In the genomic region with DNA sequence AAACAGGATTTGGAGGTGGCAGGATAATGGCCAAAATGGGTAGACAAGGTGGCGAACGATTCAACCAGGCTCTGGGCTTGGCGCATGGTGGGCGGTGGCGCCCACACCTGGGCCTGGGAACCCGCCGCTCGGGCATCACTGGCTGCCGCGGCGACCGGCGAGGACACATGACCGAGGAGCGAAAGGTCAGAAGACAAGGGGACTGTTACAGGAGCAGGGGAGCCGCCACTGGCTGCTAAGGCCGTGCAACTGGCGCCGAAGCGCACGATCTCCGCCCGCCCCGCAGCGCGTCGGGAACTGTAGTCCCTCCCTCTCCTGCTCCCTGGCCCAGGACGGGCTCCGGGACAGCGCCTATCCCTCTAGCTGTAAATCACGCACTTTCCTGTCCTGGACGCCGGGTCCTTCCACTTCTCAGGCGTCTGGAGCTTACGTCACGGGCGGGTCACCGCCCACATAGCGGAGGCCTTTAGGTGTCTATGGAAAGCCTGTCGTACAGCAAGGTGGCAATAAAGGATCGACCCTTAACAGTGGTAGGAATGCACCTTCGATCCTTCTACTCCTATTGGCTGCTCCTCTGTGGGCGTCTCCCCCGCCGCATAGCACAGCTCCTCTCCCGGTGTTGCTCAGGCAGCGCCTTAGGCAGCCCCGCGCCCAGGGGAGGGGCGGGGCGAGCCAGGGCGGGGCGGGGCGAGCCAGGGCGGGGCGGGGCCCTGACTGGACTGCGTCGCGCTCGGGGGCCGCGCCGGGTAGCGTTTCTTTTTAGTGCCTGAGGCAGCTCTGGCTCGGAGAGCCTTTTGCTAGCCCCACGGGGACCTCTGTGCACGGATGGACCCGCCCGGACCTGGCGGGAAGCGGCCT, we compare ENCODE assay signal across 8 cellular contexts. TPM values are rescaled to one million over a fixed set of nuclear protein-coding genes. Genes with fewer than 3 reads are reported as not detected.
DNase-seq lines count a peak whose midpoint lies in the region; ATAC-seq and TF ChIP-seq lines count a peak whose summit lies in the region.

A gene with protein sequence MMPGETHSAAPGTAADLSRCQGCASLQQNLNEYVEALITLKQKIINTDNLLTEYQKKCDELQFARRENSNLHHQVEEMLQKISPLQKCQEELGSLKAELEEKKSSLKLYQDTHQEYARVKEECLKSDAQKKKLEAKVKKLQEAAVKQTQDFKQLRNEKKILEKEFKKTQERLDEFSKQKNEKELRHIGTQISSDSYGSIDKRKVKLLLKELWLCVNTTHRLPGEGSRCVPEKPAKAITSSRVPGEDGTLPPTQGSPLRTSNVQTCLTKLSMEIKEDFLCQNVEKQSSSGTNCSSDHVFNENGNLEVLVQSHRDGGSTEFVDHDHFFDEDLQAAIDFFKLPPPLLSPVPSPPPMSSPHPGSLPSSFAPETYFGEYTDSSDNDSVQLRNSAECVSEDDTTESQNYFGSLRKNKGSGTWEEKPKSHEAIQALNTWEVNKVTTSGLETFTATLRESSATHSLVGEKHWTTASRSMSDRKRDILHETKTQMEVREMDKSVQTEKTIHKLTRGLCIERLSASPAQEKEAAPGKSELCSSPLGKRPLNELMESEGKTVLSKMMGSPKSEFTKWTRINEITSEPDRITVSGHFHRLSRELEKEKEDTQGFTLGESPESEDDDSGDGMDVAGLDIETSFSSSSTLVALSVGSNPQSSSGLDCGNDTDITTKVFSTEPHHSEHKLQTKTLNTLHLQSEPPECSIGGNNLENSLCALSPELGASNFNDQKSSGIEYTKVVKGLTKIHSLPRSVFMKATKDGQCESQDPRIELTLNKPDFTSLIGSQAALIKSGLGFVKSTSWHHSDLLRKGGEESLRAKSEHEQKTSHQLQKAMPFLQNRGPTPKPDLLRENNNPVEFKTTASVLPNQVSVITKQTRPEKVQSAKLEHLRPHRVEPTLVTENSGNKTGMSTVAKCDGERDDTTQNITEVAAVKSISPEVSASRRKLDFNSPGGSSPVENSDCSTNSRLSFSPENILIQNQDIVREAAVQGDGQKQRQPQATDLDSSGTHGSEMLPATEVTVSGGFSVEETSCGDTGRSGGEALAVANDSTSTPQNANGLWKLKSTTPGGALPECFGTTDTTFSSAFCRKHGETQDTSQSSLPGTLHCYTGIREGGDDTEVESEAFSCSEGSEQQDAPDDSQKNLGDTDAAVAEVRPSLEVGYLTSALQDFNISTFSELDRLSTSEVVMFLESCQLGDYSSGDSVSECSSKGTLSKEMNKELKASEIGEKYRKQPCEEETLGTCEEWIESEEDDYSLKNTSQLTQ (N-terminal part only) (plus strand): TSS at position 717 of the 858 bp plus-strand sequence. CDS start 239 bp downstream, outside the sequence.

- H3K4me1 ChIP-seq in Panc1 (ENCODE audit: control insufficient read depth, insufficient read depth, low read length) (peaks cover 30% of the 10 kb centered on the region), esophagus (ENCODE audit: control insufficient read depth in 2 of 2, insufficient read depth in 2 of 2, low read length in 1 of 2) (peaks cover 4 to 15% of the 10 kb centered on the region in 2 donors), muscle layer of colon (ENCODE audit: insufficient read depth, low read length) (peaks cover 26% of the 10 kb centered on the region)

- CTCF ChIA-PET in Panc1 (lab: Charles Lee) = interaction anchor here (0.5 to 0.6 kb wide), 2 partner anchors 74 to 281 kb away, joined by 3 to 4 read pairs; no protein-coding TSS in a partner anchor

- peaks cover 2% of the 10 kb centered on the region for H3K36me3 Mint-ChIP-seq in activated T-cell treated with anti-CD3 and anti-CD28 coated beads, Interleukin-2, amount 50 U/mL, for 4 hours (ENCODE audit: insufficient read depth)

- H3K9me3 ChIP-seq in Panc1 (ENCODE audit: control insufficient read depth, insufficient read depth, low read depth, low read length) (peaks cover 5% of the 10 kb centered on the region; the same call in 1 of the 2 replicates), esophagus (ENCODE audit: control insufficient read depth in 2 of 2, insufficient read depth in 1 of 2, low read depth in 1 of 2, low read length in 1 of 2) (no peaks in the 10 kb centered on the region), muscle layer of colon (ENCODE audit: low read length) (no peaks in the 10 kb centered on the region)

- WGBS in esophagus, 2 donors = 0% methylated on average over 64 to 71 of the region's 71 CpGs

- in situ Hi-C loops in Panc1 (cut with HindIII; ENCODE audit: low pct_unique_long_range_greater_than_20kb, low sequenced_read_pairs) = no loop called here

- H3K9ac ChIP-seq in muscle layer of colon (ENCODE audit: low read length) = peak within 1 kb of the TSS; percentile 74

- BruUV-seq in Panc1 (replicated peaks; lab: Mats Ljungman, UMichigan) = no TSS peak

- H3K4me3 Mint-ChIP-seq in activated T-cell treated with anti-CD3 and anti-CD28 coated beads, Interleukin-2, amount 50 U/mL, for 4 hours = peak within 1 kb of the TSS; percentile 98

- H3K36me3 ChIP-seq in Panc1 (ENCODE audit: control insufficient read depth, insufficient read depth, low read length) (peaks cover 4% of the 10 kb centered on the region), esophagus (ENCODE audit: control insufficient read depth in 2 of 2, insufficient read depth in 2 of 2, low read length in 1 of 2) (peaks cover 0 to 2% of the 10 kb centered on the region in 2 donors), muscle layer of colon (ENCODE audit: insufficient read depth, low read length) (no peaks in the 10 kb centered on the region)

- H3K4me3 ChIP-seq in Panc1 (ENCODE audit: low read depth in 2 of 2, low read length in 2 of 2) (peak within 1 kb of the TSS; percentile 98 to 99), esophagus (ENCODE audit: low read depth in 1 of 2, low read length in 2 of 2) (peak within 1 kb of the TSS; percentile 98 to 99), muscle layer of colon (ENCODE audit: low read depth in 1 of 2, low read length in 2 of 2) (peak within 1 kb of the TSS; percentile 86 to 97)

- H3K27me3 Mint-ChIP-seq in activated T-cell treated with anti-CD3 and anti-CD28 coated beads, Interleukin-2, amount 50 U/mL, for 4 hours (ENCODE audit: low read depth) = no peaks in the 10 kb centered on the region

- intact Hi-C loops in Panc1 (cut with micrococcal nuclease; ENCODE audit: unreplicated experiment) = no loop called here

- DNase-seq in DMS53 (lab: John Stamatoyannopoulos, UW) = peak; percentile 100
- peak; percentile 90 for DNase-seq in KG1 (lab: John Stamatoyannopoulos, UW)
- DNase-seq in Panc1 (ENCODE audit: low read depth, low spot score) = peak; percentile 97
- DNase-seq in activated T-cell treated with anti-CD3 and anti-CD28 coated beads, Interleukin-2, amount 50 U/mL, for 4 hours = peak; percentile 93
- peak; percentile 86 for DNase-seq in stimulated activated CD8-positive, alpha-beta memory T cell treated with anti-CD3 and anti-CD28 coated beads, Interleukin-7, amount 100 ng/mL, for 24 hours (ENCODE audit: low read depth)

- H3K27ac ChIP-seq in Panc1 (ENCODE audit: low read length) (peak within 1 kb of the TSS; percentile 95), esophagus (ENCODE audit: low read depth in 2 of 2, low read length in 1 of 2) (peak within 1 kb of the TSS; percentile 97 to 99), muscle layer of colon (ENCODE audit: low read depth, low read length) (peak within 1 kb of the TSS; percentile 91)

- no peaks in the 10 kb centered on the region for H3K9me3 Mint-ChIP-seq in activated T-cell treated with anti-CD3 and anti-CD28 coated beads, Interleukin-2, amount 50 U/mL, for 4 hours

- POLR2A ChIA-PET in Panc1 (lab: Charles Lee) = no interaction called here

- TF ChIP-seq CTCF in Panc1 (IDR thresholded peaks at IDR 0.05) = no peak

- ATAC-seq in GM21723 (IDR thresholded peaks at IDR 0.05; ENCODE audit: unreplicated experiment) (peak; percentile 84), Panc1 (peak; percentile 99)
- peak; percentile 92 to 94 for ATAC-seq in activated T-cell treated with anti-CD3 and anti-CD28 coated beads, Interleukin-2, amount 50 U/mL, for 4 hours

- H3K27me3 ChIP-seq in Panc1 (ENCODE audit: control insufficient read depth, insufficient read depth, low read length) (no peaks in the 10 kb centered on the region), esophagus (ENCODE audit: control insufficient read depth in 1 of 2, insufficient read depth in 2 of 2, low read length in 2 of 2) (no peaks in the 10 kb centered on the region), muscle layer of colon (ENCODE audit: control insufficient read depth in 1 of 2, insufficient read depth in 2 of 2, low read length in 2 of 2) (no peaks in the 10 kb centered on the region)

- peaks cover 18% of the 10 kb centered on the region for H3K4me1 Mint-ChIP-seq in activated T-cell treated with anti-CD3 and anti-CD28 coated beads, Interleukin-2, amount 50 U/mL, for 4 hours (ENCODE audit: low read depth)

RNA-seq across cellular contexts. Expression of the gene that starts here (rescaled TPM):
- total RNA-seq in Panc1 (2021; ENCODE audit: unreplicated experiment) = 38.3 TPM
- polyA plus RNA-seq in Panc1 (2012; ENCODE audit: insufficient read length) = 17.5 TPM
- total RNA-seq in activated T-cell treated with anti-CD3 and anti-CD28 coated beads, Interleukin-2, amount 50 U/mL, for 4 hours = 10 to 100 TPM; 40.2 to 42.0 (median 41.1) TPM
- polyA plus RNA-seq in esophagus = 1 to 10 TPM; 3.2 to 4.8 TPM

Comparison
In these comparisons a context has a peak if more than half of its experiments do, and no peak if none do; other contexts are left out.
1. Peak in every context shown above with its lines: DNase-seq, ATAC-seq, H3K4me3 ChIP-seq and H3K27ac ChIP-seq.